ENCODE assay signal across 16 cellular contexts in genomic region chr1:248442500-248443277, GRCh38. TPM values are rescaled to one million over a fixed set of nuclear protein-coding genes. Genes with fewer than 3 reads are reported as not detected.
"Had no signal": no experiment of that assay in that cellular context is flagged by ENCODE, and none has a peak within 500 bp of the region (broad histone marks: within the 10 kb centered on the region; RNA-seq: fewer than 3 reads in every experiment).

No MANE protein-coding gene starts in this region.

RNA-seq across cellular contexts. Expression of gene OR2T2, which starts 2.7 kb away (rescaled TPM):
- total RNA-seq: activated CD4-positive, alpha-beta memory T cell treated with anti-CD3 and anti-CD28 coated beads for 36 hours; activated CD4-positive, alpha-beta T cell treated with anti-CD3 and anti-CD28 coated beads, Interleukin-2, amount 10 ng/mL, durations not matched to agents 24 days and 14 days; activated CD8-positive, alpha-beta memory T cell treated with anti-CD3 and anti-CD28 coated beads, Interleukin-2, amount 10 ng/mL, durations not matched to agents 7 days and 5 days; activated CD8-positive, alpha-beta T cell treated with anti-CD3 and anti-CD28 coated beads, Interleukin-2, amount 10 ng/mL, durations not matched to agents 7 days and 5 days; activated naive CD4-positive, alpha-beta T cell treated with anti-CD3 and anti-CD28 coated beads for 36 hours; activated naive CD8-positive, alpha-beta T cell treated with anti-CD3 and anti-CD28 coated beads, Interleukin-2, amount 10 ng/mL, durations not matched to agents 7 days and 5 days; ascending aorta; bronchial epithelial cell; cardiac muscle cell; chondrocyte; T-cell; T-helper 1 cell treated with Interleukin-12 subunit alpha and Interleukin-12 subunit beta and Interleukin-4 antibody, amounts not matched to agents 30 ng/mL and 1 ng/mL, for 36 hours; T-helper 2 cell treated with Interferon-gamma antibody and Interleukin-4, amounts not matched to agents 100 ng/mL and 5 ng/mL, for 36 hours; WTC11 had no signal
- polyA plus RNA-seq: adipose tissue, cardiac muscle cell had no signal

RNA-seq across cellular contexts. Expression of gene OR2T3, which starts 30.5 kb away (rescaled TPM):
- total RNA-seq: activated CD4-positive, alpha-beta memory T cell treated with anti-CD3 and anti-CD28 coated beads for 36 hours; activated CD4-positive, alpha-beta T cell treated with anti-CD3 and anti-CD28 coated beads, Interleukin-2, amount 10 ng/mL, durations not matched to agents 24 days and 14 days; activated CD8-positive, alpha-beta memory T cell treated with anti-CD3 and anti-CD28 coated beads, Interleukin-2, amount 10 ng/mL, durations not matched to agents 7 days and 5 days; activated CD8-positive, alpha-beta T cell treated with anti-CD3 and anti-CD28 coated beads, Interleukin-2, amount 10 ng/mL, durations not matched to agents 7 days and 5 days; activated naive CD4-positive, alpha-beta T cell treated with anti-CD3 and anti-CD28 coated beads for 36 hours; activated naive CD8-positive, alpha-beta T cell treated with anti-CD3 and anti-CD28 coated beads, Interleukin-2, amount 10 ng/mL, durations not matched to agents 7 days and 5 days; ascending aorta; bronchial epithelial cell; cardiac muscle cell; chondrocyte; T-cell; T-helper 1 cell treated with Interleukin-12 subunit alpha and Interleukin-12 subunit beta and Interleukin-4 antibody, amounts not matched to agents 30 ng/mL and 1 ng/mL, for 36 hours; T-helper 17 cell; T-helper 2 cell treated with Interferon-gamma antibody and Interleukin-4, amounts not matched to agents 100 ng/mL and 5 ng/mL, for 36 hours; WTC11 had no signal
- polyA plus RNA-seq: adipose tissue, cardiac muscle cell had no signal

RNA-seq across cellular contexts. Expression of gene OR2T1, which starts 39.8 kb away (rescaled TPM):
- total RNA-seq: activated CD4-positive, alpha-beta memory T cell treated with anti-CD3 and anti-CD28 coated beads for 36 hours; activated CD4-positive, alpha-beta T cell treated with anti-CD3 and anti-CD28 coated beads, Interleukin-2, amount 10 ng/mL, durations not matched to agents 24 days and 14 days; activated CD8-positive, alpha-beta memory T cell treated with anti-CD3 and anti-CD28 coated beads, Interleukin-2, amount 10 ng/mL, durations not matched to agents 7 days and 5 days; activated CD8-positive, alpha-beta T cell treated with anti-CD3 and anti-CD28 coated beads, Interleukin-2, amount 10 ng/mL, durations not matched to agents 7 days and 5 days; activated naive CD4-positive, alpha-beta T cell treated with anti-CD3 and anti-CD28 coated beads for 36 hours; activated naive CD8-positive, alpha-beta T cell treated with anti-CD3 and anti-CD28 coated beads, Interleukin-2, amount 10 ng/mL, durations not matched to agents 7 days and 5 days; ascending aorta; bronchial epithelial cell; cardiac muscle cell; chondrocyte; T-cell; T-helper 1 cell treated with Interleukin-12 subunit alpha and Interleukin-12 subunit beta and Interleukin-4 antibody, amounts not matched to agents 30 ng/mL and 1 ng/mL, for 36 hours; T-helper 17 cell; T-helper 2 cell treated with Interferon-gamma antibody and Interleukin-4, amounts not matched to agents 100 ng/mL and 5 ng/mL, for 36 hours; WTC11 had no signal
- polyA plus RNA-seq: adipose tissue, cardiac muscle cell had no signal

RNA-seq across cellular contexts. Expression of gene OR2T5, which starts 45.7 kb away (rescaled TPM):
- total RNA-seq: activated CD4-positive, alpha-beta memory T cell treated with anti-CD3 and anti-CD28 coated beads for 36 hours; activated CD4-positive, alpha-beta T cell treated with anti-CD3 and anti-CD28 coated beads, Interleukin-2, amount 10 ng/mL, durations not matched to agents 24 days and 14 days; activated CD8-positive, alpha-beta memory T cell treated with anti-CD3 and anti-CD28 coated beads, Interleukin-2, amount 10 ng/mL, durations not matched to agents 7 days and 5 days; activated CD8-positive, alpha-beta T cell treated with anti-CD3 and anti-CD28 coated beads, Interleukin-2, amount 10 ng/mL, durations not matched to agents 7 days and 5 days; activated naive CD4-positive, alpha-beta T cell treated with anti-CD3 and anti-CD28 coated beads for 36 hours; activated naive CD8-positive, alpha-beta T cell treated with anti-CD3 and anti-CD28 coated beads, Interleukin-2, amount 10 ng/mL, durations not matched to agents 7 days and 5 days; ascending aorta; bronchial epithelial cell; cardiac muscle cell; chondrocyte; T-cell; T-helper 1 cell treated with Interleukin-12 subunit alpha and Interleukin-12 subunit beta and Interleukin-4 antibody, amounts not matched to agents 30 ng/mL and 1 ng/mL, for 36 hours; T-helper 17 cell; T-helper 2 cell treated with Interferon-gamma antibody and Interleukin-4, amounts not matched to agents 100 ng/mL and 5 ng/mL, for 36 hours; WTC11 had no signal
- polyA plus RNA-seq: adipose tissue, cardiac muscle cell had no signal
